32 cellular contexts compared by ENCODE assay signal in the genomic region with DNA sequence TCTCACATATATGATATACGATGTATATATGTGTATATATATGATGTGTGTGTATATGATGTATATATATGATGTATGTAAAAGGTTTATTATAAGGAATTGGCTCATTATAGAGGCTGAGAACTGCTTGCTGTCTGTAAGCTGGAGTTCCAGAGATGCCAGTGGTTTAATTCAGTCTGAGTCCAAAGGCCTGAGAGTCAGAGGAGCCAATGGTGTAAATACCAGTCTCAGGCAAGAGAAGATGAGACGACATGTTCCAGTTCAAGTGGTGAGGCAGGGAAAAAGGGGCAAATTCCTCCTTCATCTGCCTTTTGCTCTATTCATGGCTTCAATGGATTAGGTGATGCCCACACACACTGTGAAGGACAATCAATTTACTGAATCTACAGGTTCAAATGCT.
"Had no signal": no experiment of that assay in that cellular context is flagged by ENCODE, and none has a peak within 500 bp of the region (broad histone marks: within the 10 kb centered on the region; RNA-seq: fewer than 3 reads in every experiment).

No MANE protein-coding gene starts in this region.

- H3K4me3 ChIP-seq: K562, PC-9 had no signal

- FAIRE-seq: K562, RCC 7860, TTC549 had no signal

- H3K27ac ChIP-seq: brain microvascular endothelial cell, PC-9, RWPE1 had no signal

- H3K4me2 ChIP-seq: PC-9 had no signal

- H3K27me3 ChIP-seq: brain microvascular endothelial cell had no signal

- H2AFZ ChIP-seq: PC-9 had no signal

- ATAC-seq: activated CD8-positive, alpha-beta T cell treated with anti-CD3 and anti-CD28 coated beads for 36 hours; activated T-cell treated with anti-CD3 and anti-CD28 coated beads, Interleukin-2, amount 50 U/mL, for 72 hours; activated T-helper 17 cell treated with anti-CD3 and anti-CD28 coated beads, Interleukin-2, amount 50 U/mL, for 72 hours; K562; Right ventricle myocardium inferior; SK-N-SH treated with all-trans-retinoic acid at 6 μM for 48 hours had no signal

- DNase-seq: activated CD4-positive, alpha-beta T cell treated with anti-CD3 and anti-CD28 coated beads, Interleukin-2, amount 50 U/mL, for 4 hours; activated CD8-positive, alpha-beta T cell treated with anti-CD3 and anti-CD28 coated beads for 36 hours; activated effector memory CD4-positive, alpha-beta T cell treated with anti-CD3 and anti-CD28 coated beads, Interleukin-2, amount 50 U/mL, for 16 hours; activated naive CD4-positive, alpha-beta T cell; activated naive CD4-positive, alpha-beta T cell treated with anti-CD3 and anti-CD28 coated beads, Interleukin-2, amount 50 U/mL, for 16 hours; activated naive CD8-positive, alpha-beta T cell treated with anti-CD3 and anti-CD28 coated beads for 36 hours; activated T-cell treated with anti-CD3 and anti-CD28 coated beads, Interleukin-2, amount 50 U/mL, for 1 hour; activated T-cell treated with anti-CD3 and anti-CD28 coated beads, Interleukin-2, amount 50 U/mL, for 72 hours; brain microvascular endothelial cell; central memory CD4-positive, alpha-beta T cell; NCI-H1092 treated with DMSO at 0.1 percent for 48 hours; NCI-H1417; NCI-H146; NCI-H187; NCI-H2081; NCI-H2171 treated with DMSO at 0.1 percent for 48 hours; NCI-H2227 treated with DMSO at 0.1 percent for 48 hours; NCI-H446 treated with DMSO at 0.1 percent for 48 hours; NCI-H524 treated with DMSO at 0.1 percent for 48 hours; NK-92 treated with Interleukin-12 subunit alpha and Interleukin-12 subunit beta, amount 100 ng/mL, for 24 hours; PC-9; SIG-M5; T-helper 1 cell; T-helper 2 cell; T-helper 9 cell had no signal
